12 cellular contexts compared by ENCODE assay signal in the genomic region with DNA sequence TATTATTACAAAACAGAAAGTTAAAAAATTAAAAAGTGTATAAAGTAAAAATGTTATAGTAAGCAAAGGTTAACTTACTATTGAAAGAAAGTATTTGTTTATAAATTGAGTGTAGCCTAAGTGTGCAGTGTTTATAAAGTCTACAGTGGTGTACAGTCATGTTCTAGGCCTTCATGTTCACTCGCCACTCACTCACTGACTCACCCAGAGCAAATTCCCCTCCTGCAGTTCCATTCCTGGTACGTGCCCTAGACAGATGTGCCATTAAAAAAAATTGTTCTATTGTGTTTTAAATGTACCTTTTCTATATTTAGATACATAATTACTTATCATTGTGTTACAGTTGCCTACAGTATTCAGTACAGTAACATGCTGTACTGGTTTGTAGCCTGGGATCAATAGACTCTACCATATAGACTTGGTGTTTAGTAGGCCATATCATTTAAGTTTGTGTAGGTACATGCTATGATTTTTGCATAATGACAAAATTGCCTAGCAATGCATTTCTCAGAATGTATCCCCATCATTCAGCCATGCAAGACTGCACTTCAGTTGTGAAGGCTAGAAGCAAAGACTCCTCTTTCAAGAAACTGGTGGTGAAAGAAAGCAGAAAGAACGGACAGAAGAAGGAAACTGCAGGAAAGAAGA.
DNase-seq lines count a peak whose midpoint lies in the region; ATAC-seq and TF ChIP-seq lines count a peak whose summit lies in the region.
"Had no signal": no experiment of that assay in that cellular context is flagged by ENCODE, and none has a peak within 500 bp of the region (broad histone marks: within the 10 kb centered on the region; RNA-seq: fewer than 3 reads in every experiment).

No MANE protein-coding gene starts in this region.

- DNase-seq in AG09319 (ENCODE audit: extremely low read depth, low read depth): peak; percentile 48
- peak; percentile 41 for DNase-seq in HK-2 (ENCODE audit: unreplicated experiment)
- peak; percentile 72 for DNase-seq in astrocyte of the cerebellum (ENCODE audit: low read depth)
- peak; percentile 56 for DNase-seq in islet precursor cell
- DNase-seq in dorsolateral prefrontal cortex: no peak
- DNase-seq in stimulated activated CD4-positive, alpha-beta T cell treated with anti-CD3 and anti-CD28 coated beads, Interleukin-4, amount 100 ng/mL, for 24 hours: no peak
- no peak for DNase-seq in omental fat pad (ENCODE audit: low spot score)
- DNase-seq: activated gamma-delta T cell; effector memory CD8-positive, alpha-beta T cell; occipital lobe; RPMI8226 had no signal

- no peak for ATAC-seq in GM19023 (IDR thresholded peaks at IDR 0.05; ENCODE audit: unreplicated experiment)
- ATAC-seq in omental fat pad (ENCODE audit: low FRiP score): no peak
- ATAC-seq: effector memory CD8-positive, alpha-beta T cell had no signal

- H3K4me3 ChIP-seq in astrocyte of the cerebellum (ENCODE audit: low read depth, low read length) (no peak overlapping the region), dorsolateral prefrontal cortex (no peak overlapping the region)

- intact Hi-C loops in dorsolateral prefrontal cortex (cut with DNase I): no loop called here

- H3K27me3 ChIP-seq in dorsolateral prefrontal cortex: peaks cover 0 to 3% (median 0%) of the 10 kb centered on the region in 45 donors

- TF ChIP-seq CTCF in AG09319 (IDR thresholded peaks at IDR 0.05; ENCODE audit: low read depth, low read length) (no peak), astrocyte of the cerebellum (IDR thresholded peaks at IDR 0.05; ENCODE audit: low read depth, low read length, missing control alignments) (no peak), dorsolateral prefrontal cortex (IDR thresholded peaks at IDR 0.05 in 54 of 56, conservative IDR thresholded peaks at IDR 0.05 in 2 of 56; ENCODE audit: low read depth in 1 of 56, partially characterized antibody in 56 of 56) (no peak), omental fat pad (IDR thresholded peaks at IDR 0.05) (no peak)

- in situ Hi-C loops in astrocyte of the cerebellum (cut with HindIII; ENCODE audit: low sequenced_read_pairs): no loop called here

- H3K27ac ChIP-seq in dorsolateral prefrontal cortex: no peak overlapping the region

Comparison
In these comparisons a context has a peak if more than half of its experiments do, and no peak if none do; other contexts are left out.
1. DNase-seq: peak in AG09319 (single experiment), HK-2 (single experiment), astrocyte of the cerebellum (single experiment) and islet precursor cell (single experiment); none in dorsolateral prefrontal cortex (0 of 10), stimulated activated CD4-positive, alpha-beta T cell treated with anti-CD3 and anti-CD28 coated beads, Interleukin-4, amount 100 ng/mL, for 24 hours (single experiment) and omental fat pad (single experiment).